10 cellular contexts compared by ENCODE assay signal in the genomic region with DNA sequence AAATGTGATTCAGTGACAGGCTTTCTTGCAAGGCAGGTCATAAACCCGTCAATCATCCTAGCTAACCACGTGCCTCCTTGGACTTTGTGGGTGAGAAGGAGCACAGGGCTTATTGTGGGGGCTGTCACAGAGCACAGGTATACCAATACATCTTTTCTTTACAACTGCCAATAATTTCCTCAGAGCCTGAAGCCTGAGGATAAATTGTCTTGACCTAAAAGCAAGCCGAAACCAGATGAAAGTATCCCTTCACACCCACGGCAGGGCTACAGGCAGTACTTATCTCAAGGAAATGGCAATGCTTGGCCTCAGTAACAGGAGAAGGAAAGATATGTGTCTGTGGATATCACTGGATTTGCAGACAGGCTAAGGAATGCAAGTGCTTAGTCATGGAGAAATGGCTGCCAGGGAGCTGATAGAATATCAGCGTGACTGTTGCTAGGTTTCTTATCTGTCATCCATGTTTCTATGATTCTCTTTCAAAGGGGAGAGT.
DNase-seq lines count a peak whose midpoint lies in the region; ATAC-seq, FAIRE-seq and TF ChIP-seq lines count a peak whose summit lies in the region.
"Had no signal": no experiment of that assay in that cellular context is flagged by ENCODE, and none has a peak within 500 bp of the region (broad histone marks: within the 10 kb centered on the region; RNA-seq: fewer than 3 reads in every experiment).

No MANE protein-coding gene starts in this region.

- peaks cover 4 to 17% (median 11%) of the 10 kb centered on the region in 3 donors for H3K4me1 ChIP-seq in pancreas

- WGBS in pancreas, 2 donors, result 37 to 45% methylated on average over 5 of the region's 5 CpGs

- no peak for FAIRE-seq in pancreas (lab: Jason Lieb, UNC)

- H3K36me3 ChIP-seq in SK-N-MC (ENCODE audit: insufficient read depth, low read length) (no peaks in the 10 kb centered on the region), pancreas (no peaks in the 10 kb centered on the region)
- H3K36me3 ChIP-seq: upper lobe of left lung had no signal

- intact Hi-C loops in pancreas (cut with DNase I), result no loop called here

- DNase-seq in EH (ENCODE audit: low read depth) (peak; percentile 94), SK-N-MC (ENCODE audit: low read depth, low spot score) (no peak), fibroblast of pulmonary artery (ENCODE audit: low read depth) (peak; percentile 93), pancreas (no peak), NCI-H1436 (lab: John Stamatoyannopoulos, UW) (no peak), NCI-H1092 treated with DMSO at 0.1 percent for 48 hours (lab: John Stamatoyannopoulos, UW) (no peak)
- DNase-seq: activated naive CD4-positive, alpha-beta T cell treated with anti-CD3 and anti-CD28 coated beads, Interleukin-2, amount 10 ng/mL, durations not matched to agents 7 days and 5 days; upper lobe of left lung had no signal

- ATAC-seq in pancreas (peak in 3 of 4 donors; percentile 62 to 77 (median 74)), GM21390 (IDR thresholded peaks at IDR 0.05; ENCODE audit: unreplicated experiment) (no peak), GM21576 (IDR thresholded peaks at IDR 0.05; ENCODE audit: unreplicated experiment) (no peak)

- no peak overlapping the region for H3K4me3 ChIP-seq in SK-N-MC
- peak overlapping the region; percentile 20 for H3K4me3 ChIP-seq in fibroblast of pulmonary artery (replicated peaks; ENCODE audit: low read depth, low read length)
- H3K4me3 ChIP-seq in pancreas, result no peak overlapping the region
- H3K4me3 ChIP-seq: upper lobe of left lung had no signal

- no peaks in the 10 kb centered on the region for H3K27me3 ChIP-seq in pancreas
- H3K27me3 ChIP-seq: upper lobe of left lung had no signal

- H3K27ac ChIP-seq in SK-N-MC (0 out of 2 replicates have a peak overlapping the region, but pooled peaks have one; percentile 15), pancreas (peak overlapping the region in 2 of 4 donors; percentile 9 to 31)

- TF ChIP-seq CTCF in fibroblast of pulmonary artery (IDR thresholded peaks at IDR 0.05; ENCODE audit: low read length, missing control alignments) (no peak), pancreas (IDR thresholded peaks at IDR 0.05) (no peak)

- H3K9me3 ChIP-seq in SK-N-MC (ENCODE audit: low read depth, low read length) (peaks cover 3% of the 10 kb centered on the region; the same call in 1 of the 2 replicates), pancreas (no peaks in the 10 kb centered on the region)
- H3K9me3 ChIP-seq: upper lobe of left lung had no signal

- H3K9ac ChIP-seq in SK-N-MC (ENCODE audit: insufficient read length), result no peak overlapping the region

Comparison
In these comparisons a context has a peak if more than half of its experiments do, and no peak if none do; other contexts are left out.
1. DNase-seq: peak in EH (single experiment) and fibroblast of pulmonary artery (single experiment); none in SK-N-MC (single experiment), pancreas (0 of 6), NCI-H1436 (single experiment) and NCI-H1092 treated with DMSO at 0.1 percent for 48 hours (single experiment).
2. ATAC-seq: peak in pancreas (3 of 4); none in GM21390 (single experiment) and GM21576 (single experiment).